14 cellular contexts compared by ENCODE assay signal in the genomic region with DNA sequence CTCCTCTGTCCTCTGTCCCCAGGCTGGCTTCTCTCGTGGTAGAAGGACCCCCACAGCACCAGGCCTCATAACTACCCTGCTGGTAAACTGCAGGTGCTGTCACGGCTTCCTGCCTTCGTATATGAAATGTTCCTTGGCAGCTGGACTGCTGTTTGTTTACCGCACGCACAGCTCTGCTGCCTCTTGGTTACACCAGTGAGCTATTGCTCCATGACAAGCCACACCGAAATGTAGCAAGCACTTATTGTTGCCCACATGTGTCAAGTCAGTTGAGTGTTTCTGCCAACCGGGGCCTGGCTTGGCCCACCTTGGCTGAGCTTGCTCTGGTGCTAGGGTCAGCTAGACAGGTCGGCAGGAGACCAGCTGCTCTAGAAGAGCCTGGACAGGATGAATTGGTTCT. TPM values are rescaled to one million over a fixed set of nuclear protein-coding genes. Genes with fewer than 3 reads are reported as not detected.
DNase-seq lines count a peak whose midpoint lies in the region; ATAC-seq and TF ChIP-seq lines count a peak whose summit lies in the region.
"Had no signal": no experiment of that assay in that cellular context is flagged by ENCODE, and none has a peak within 500 bp of the region (broad histone marks: within the 10 kb centered on the region; RNA-seq: fewer than 3 reads in every experiment).

No MANE protein-coding gene starts in this region.

- H3K27me3 Mint-ChIP-seq in natural killer cell (ENCODE audit: low read depth in 2 of 2) (peaks cover 4 to 23% of the 10 kb centered on the region in 2 donors), mesothelial cell of epicardium (ENCODE audit: low read depth) (peaks cover 28% of the 10 kb centered on the region)

- H3K9me3 Mint-ChIP-seq in natural killer cell (no peaks in the 10 kb centered on the region), mesothelial cell of epicardium (no peaks in the 10 kb centered on the region)

- DNase-seq in NCI-H2196 (lab: John Stamatoyannopoulos, UW; ENCODE audit: unreplicated experiment) (peak; percentile 50), NCI-H2196 treated with DMSO at 0.1 percent for 48 hours (lab: John Stamatoyannopoulos, UW; ENCODE audit: unreplicated experiment) (no peak), NCI-H510A (lab: John Stamatoyannopoulos, UW) (peak; percentile 34), natural killer cell (no peak), activated gamma-delta T cell treated with Interleukin-2 at 50 U/mL for 16 hours (no peak), mesothelial cell of epicardium (ENCODE audit: low spot score in 2 of 2, unreplicated experiment in 2 of 2) (no peak)
- DNase-seq: heart right ventricle; NCI-H1105; stimulated activated naive CD4-positive, alpha-beta T cell treated with Interleukin-2 at 50 U/mL for 16 hours had no signal

- peak overlapping the region; percentile 36 for H3K27ac ChIP-seq in temporal lobe (ENCODE audit: low read depth, low read length)
- H3K27ac ChIP-seq: heart right ventricle had no signal

- intact Hi-C loops in natural killer cell (cut with micrococcal nuclease) = no loop called here

- H3K4me1 Mint-ChIP-seq in natural killer cell (peaks cover 0 to 5% of the 10 kb centered on the region in 2 donors), mesothelial cell of epicardium (peaks cover 18% of the 10 kb centered on the region)

- H3K4me3 Mint-ChIP-seq in natural killer cell = no peak overlapping the region
- H3K4me3 Mint-ChIP-seq in mesothelial cell of epicardium = no peak overlapping the region

- TF ChIP-seq CTCF in natural killer cell (IDR thresholded peaks at IDR 0.05) = no peak
- TF ChIP-seq CTCF in mesothelial cell of epicardium (IDR thresholded peaks at IDR 0.05; ENCODE audit: unreplicated experiment) = no peak

- H3K36me3 Mint-ChIP-seq in natural killer cell (no peaks in the 10 kb centered on the region), mesothelial cell of epicardium (no peaks in the 10 kb centered on the region)

- H3K27ac Mint-ChIP-seq in natural killer cell (no peak overlapping the region), mesothelial cell of epicardium (no peak overlapping the region)

- ATAC-seq in HG03025 (IDR thresholded peaks at IDR 0.05; ENCODE audit: low FRiP score, unreplicated experiment) (peak; percentile 29), natural killer cell (no peak)
- ATAC-seq: heart right ventricle had no signal

RNA-seq across cellular contexts. Expression of a gene that starts 21.7 kb away (rescaled TPM):
- total RNA-seq in temporal lobe (not detected), natural killer cell (not detected), mesothelial cell of epicardium (not detected in 3 replicates)
- total RNA-seq: heart right ventricle, HT-29, lung microvascular endothelial cell, pancreas had no signal

RNA-seq across cellular contexts. Expression of a gene that starts 49.4 kb away (rescaled TPM):
- total RNA-seq in temporal lobe (not detected), natural killer cell (1 to 10 TPM in 2 of 3 donors, not detected in 1; 1.6 to 1.7 TPM), mesothelial cell of epicardium (not detected in 3 replicates)
- total RNA-seq: HT-29, lung microvascular endothelial cell had no signal

Comparison
In these comparisons a context has a peak if more than half of its experiments do, and no peak if none do; other contexts are left out.
1. DNase-seq: peak in NCI-H2196 (single experiment) and NCI-H510A (single experiment); none in NCI-H2196 treated with DMSO at 0.1 percent for 48 hours (single experiment), natural killer cell (single experiment), activated gamma-delta T cell treated with Interleukin-2 at 50 U/mL for 16 hours (single experiment) and mesothelial cell of epicardium (0 of 2).